ENCODE assay signal across 19 cellular contexts in the genomic region with DNA sequence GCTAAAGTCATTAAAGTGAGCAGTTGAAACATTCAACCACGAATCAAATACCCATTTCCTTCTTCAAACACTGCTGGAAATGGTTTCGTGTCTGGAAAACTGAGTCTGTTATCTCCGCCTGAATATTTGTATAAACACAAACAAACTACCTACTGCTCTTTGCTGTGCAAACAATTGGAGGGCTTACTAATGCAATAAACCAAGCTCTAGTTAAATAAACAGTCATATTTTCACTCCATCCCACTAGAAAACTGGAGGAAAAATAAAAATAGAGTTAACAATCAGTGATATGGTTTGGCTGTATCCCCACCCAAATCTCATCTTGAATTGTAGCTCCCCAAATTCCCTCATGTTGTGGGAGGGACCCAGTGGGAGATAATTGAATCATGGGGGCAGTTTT.
"Had no signal": no experiment of that assay in that cellular context is flagged by ENCODE, and none has a peak within 500 bp of the region (broad histone marks: within the 10 kb centered on the region; RNA-seq: fewer than 3 reads in every experiment).

No MANE protein-coding gene starts in this region.

- DNase-seq: effector memory CD8-positive, alpha-beta T cell; erythroblast; gastrocnemius medialis; head of caudate nucleus; natural killer cell; occipital lobe; ovary; posterior cingulate gyrus; psoas muscle; right cardiac atrium; sigmoid colon; stimulated activated CD4-positive, alpha-beta T cell treated with anti-CD3 and anti-CD28 coated beads, Interleukin-2, amount 100 ng/mL, for 24 hours; stimulated activated CD4-positive, alpha-beta T cell treated with anti-CD3 and anti-CD28 coated beads, Interleukin-4, amount 100 ng/mL, for 24 hours; stimulated activated naive CD4-positive, alpha-beta T cell treated with Interleukin-2 at 50 U/mL for 16 hours; stomach; tibial artery had no signal

- H3K36me3 ChIP-seq: gastrocnemius medialis, ovary, sigmoid colon, stomach, tibial artery had no signal

- H3K9me3 ChIP-seq: gastrocnemius medialis, ovary, psoas muscle, sigmoid colon, stomach, tibial artery had no signal

- ATAC-seq: effector memory CD8-positive, alpha-beta T cell; gastrocnemius medialis; left lobe of liver; natural killer cell; psoas muscle; right cardiac atrium; stimulated activated effector memory CD8-positive, alpha-beta T cell treated with anti-CD3 and anti-CD28 coated beads, Interleukin-12 subunit alpha, Interleukin-12 subunit beta, amount 100 ng/mL, for 72 hours had no signal

- H3K4me3 ChIP-seq: gastrocnemius medialis, lung, ovary, psoas muscle, sigmoid colon, stomach, tibial artery had no signal

- H3K4me1 ChIP-seq: gastrocnemius medialis, psoas muscle, sigmoid colon, stomach, tibial artery had no signal

- H3K27ac ChIP-seq: gastrocnemius medialis, ovary, psoas muscle, sigmoid colon, stomach, tibial artery had no signal

- H3K27me3 ChIP-seq: gastrocnemius medialis, ovary, sigmoid colon, stomach, tibial artery had no signal
